19 cellular contexts compared by ENCODE assay signal in the genomic region with DNA sequence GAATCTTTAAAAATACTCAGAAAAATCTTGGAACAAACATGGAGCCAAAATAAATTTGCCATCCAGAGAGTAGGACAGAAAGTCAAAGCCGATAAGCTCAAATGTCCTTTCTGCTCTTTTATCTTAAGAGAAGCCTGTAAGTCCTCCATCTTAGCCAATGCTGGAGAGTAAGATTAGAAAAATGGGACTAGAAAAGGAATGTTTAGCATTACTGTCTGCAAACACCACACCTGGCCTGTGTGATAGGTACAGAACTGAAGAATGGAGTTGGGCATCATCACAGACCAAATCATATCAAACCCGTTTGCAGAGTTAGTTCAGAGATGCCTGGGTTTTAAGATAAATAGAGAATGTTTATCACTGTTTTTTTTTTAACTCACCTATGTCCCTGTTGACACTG.
"Had no signal": no experiment of that assay in that cellular context is flagged by ENCODE, and none has a peak within 500 bp of the region (broad histone marks: within the 10 kb centered on the region; RNA-seq: fewer than 3 reads in every experiment).

No MANE protein-coding gene starts in this region.

- ATAC-seq: Panc1, PC-3, SK-N-SH treated with all-trans-retinoic acid at 6 μM for 48 hours had no signal

- H3K27ac ChIP-seq: HL-60, RWPE1 had no signal

- H3K9me3 ChIP-seq: MG63 had no signal

- H3K27me3 ChIP-seq: MG63 had no signal

- DNase-seq: Karpas-422, KG1, MG63, NCI-H1092, NCI-H1417 treated with DMSO at 0.1 percent for 48 hours, NCI-H146, NCI-H1694 treated with DMSO at 0.1 percent for 48 hours, NCI-H1930, NCI-H2081, NCI-H2107, NCI-H2227 treated with DMSO at 0.1 percent for 48 hours, NCI-H524, NCI-H774, PC-3, SHP77 had no signal

- H3K4me3 ChIP-seq: MG63 had no signal

- H3K36me3 ChIP-seq: MG63 had no signal
